Comparison of ENCODE assay signal across 2 cellular contexts in the genomic region with DNA sequence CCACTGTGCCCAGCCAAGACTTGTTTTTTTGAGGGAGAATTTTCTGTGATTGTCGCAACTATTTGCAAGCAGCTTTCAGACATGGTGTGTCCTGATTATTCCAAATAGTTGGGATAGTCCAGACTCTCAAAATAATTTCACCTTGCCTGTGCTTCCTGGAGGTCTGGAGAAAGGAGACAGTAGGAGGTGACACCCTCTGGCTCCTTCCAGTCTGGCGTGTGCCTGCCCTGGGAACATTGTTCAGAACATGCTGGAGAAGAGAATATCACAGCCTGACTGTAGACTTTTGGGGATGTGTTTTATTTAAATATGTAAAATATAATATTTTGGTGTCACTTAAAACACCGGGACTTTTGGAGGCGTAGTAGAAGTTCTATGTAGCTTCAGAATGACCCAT.
TF ChIP-seq lines count a peak whose summit lies in the region.

No MANE protein-coding gene starts in this region.

TF ChIP-seq in GM23338, 12 proteins besides CTCF, POLR2A, EP300 and RAD21 (continued from another document):
- TF ChIP-seq, protein P1, sequence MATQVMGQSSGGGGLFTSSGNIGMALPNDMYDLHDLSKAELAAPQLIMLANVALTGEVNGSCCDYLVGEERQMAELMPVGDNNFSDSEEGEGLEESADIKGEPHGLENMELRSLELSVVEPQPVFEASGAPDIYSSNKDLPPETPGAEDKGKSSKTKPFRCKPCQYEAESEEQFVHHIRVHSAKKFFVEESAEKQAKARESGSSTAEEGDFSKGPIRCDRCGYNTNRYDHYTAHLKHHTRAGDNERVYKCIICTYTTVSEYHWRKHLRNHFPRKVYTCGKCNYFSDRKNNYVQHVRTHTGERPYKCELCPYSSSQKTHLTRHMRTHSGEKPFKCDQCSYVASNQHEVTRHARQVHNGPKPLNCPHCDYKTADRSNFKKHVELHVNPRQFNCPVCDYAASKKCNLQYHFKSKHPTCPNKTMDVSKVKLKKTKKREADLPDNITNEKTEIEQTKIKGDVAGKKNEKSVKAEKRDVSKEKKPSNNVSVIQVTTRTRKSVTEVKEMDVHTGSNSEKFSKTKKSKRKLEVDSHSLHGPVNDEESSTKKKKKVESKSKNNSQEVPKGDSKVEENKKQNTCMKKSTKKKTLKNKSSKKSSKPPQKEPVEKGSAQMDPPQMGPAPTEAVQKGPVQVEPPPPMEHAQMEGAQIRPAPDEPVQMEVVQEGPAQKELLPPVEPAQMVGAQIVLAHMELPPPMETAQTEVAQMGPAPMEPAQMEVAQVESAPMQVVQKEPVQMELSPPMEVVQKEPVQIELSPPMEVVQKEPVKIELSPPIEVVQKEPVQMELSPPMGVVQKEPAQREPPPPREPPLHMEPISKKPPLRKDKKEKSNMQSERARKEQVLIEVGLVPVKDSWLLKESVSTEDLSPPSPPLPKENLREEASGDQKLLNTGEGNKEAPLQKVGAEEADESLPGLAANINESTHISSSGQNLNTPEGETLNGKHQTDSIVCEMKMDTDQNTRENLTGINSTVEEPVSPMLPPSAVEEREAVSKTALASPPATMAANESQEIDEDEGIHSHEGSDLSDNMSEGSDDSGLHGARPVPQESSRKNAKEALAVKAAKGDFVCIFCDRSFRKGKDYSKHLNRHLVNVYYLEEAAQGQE (IDR thresholded peaks at IDR 0.05; ENCODE audit: unreplicated experiment), result no peak

TF ChIP-seq in WTC11, 78 proteins besides CTCF, POLR2A, EP300 and RAD21 (continued from another document):
- TF ChIP-seq, protein P2, sequence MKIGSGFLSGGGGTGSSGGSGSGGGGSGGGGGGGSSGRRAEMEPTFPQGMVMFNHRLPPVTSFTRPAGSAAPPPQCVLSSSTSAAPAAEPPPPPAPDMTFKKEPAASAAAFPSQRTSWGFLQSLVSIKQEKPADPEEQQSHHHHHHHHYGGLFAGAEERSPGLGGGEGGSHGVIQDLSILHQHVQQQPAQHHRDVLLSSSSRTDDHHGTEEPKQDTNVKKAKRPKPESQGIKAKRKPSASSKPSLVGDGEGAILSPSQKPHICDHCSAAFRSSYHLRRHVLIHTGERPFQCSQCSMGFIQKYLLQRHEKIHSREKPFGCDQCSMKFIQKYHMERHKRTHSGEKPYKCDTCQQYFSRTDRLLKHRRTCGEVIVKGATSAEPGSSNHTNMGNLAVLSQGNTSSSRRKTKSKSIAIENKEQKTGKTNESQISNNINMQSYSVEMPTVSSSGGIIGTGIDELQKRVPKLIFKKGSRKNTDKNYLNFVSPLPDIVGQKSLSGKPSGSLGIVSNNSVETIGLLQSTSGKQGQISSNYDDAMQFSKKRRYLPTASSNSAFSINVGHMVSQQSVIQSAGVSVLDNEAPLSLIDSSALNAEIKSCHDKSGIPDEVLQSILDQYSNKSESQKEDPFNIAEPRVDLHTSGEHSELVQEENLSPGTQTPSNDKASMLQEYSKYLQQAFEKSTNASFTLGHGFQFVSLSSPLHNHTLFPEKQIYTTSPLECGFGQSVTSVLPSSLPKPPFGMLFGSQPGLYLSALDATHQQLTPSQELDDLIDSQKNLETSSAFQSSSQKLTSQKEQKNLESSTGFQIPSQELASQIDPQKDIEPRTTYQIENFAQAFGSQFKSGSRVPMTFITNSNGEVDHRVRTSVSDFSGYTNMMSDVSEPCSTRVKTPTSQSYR (CRISPR knock-in tag; IDR thresholded peaks at IDR 0.05), result no peak
- TF ChIP-seq TCF7 (CRISPR knock-in tag; IDR thresholded peaks at IDR 0.05; ENCODE audit: low read depth), result no peak
- TF ChIP-seq, protein P3, sequence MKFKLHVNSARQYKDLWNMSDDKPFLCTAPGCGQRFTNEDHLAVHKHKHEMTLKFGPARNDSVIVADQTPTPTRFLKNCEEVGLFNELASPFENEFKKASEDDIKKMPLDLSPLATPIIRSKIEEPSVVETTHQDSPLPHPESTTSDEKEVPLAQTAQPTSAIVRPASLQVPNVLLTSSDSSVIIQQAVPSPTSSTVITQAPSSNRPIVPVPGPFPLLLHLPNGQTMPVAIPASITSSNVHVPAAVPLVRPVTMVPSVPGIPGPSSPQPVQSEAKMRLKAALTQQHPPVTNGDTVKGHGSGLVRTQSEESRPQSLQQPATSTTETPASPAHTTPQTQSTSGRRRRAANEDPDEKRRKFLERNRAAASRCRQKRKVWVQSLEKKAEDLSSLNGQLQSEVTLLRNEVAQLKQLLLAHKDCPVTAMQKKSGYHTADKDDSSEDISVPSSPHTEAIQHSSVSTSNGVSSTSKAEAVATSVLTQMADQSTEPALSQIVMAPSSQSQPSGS (CRISPR knock-in tag; IDR thresholded peaks at IDR 0.05; ENCODE audit: borderline replicate concordance, low read depth), result no peak
